In genomic region chr6:137094411-137095008, GRCh38 we compare ENCODE assay signal across 8 cellular contexts. TPM values are rescaled to one million over a fixed set of nuclear protein-coding genes. Genes with fewer than 3 reads are reported as not detected.
DNase-seq lines count a peak whose midpoint lies in the region; ATAC-seq and TF ChIP-seq lines count a peak whose summit lies in the region.

No MANE protein-coding gene starts in this region.

- peak overlapping the region; percentile 47 for H3K27ac Mint-ChIP-seq in activated CD4-positive, alpha-beta T cell treated with anti-CD3 and anti-CD28 coated beads, Interleukin-2, amount 10 ng/mL, durations not matched to agents 24 days and 14 days

- intact Hi-C loops in activated CD4-positive, alpha-beta T cell treated with anti-CD3 and anti-CD28 coated beads, Interleukin-2, amount 10 ng/mL, durations not matched to agents 24 days and 14 days (cut with micrococcal nuclease) = loop anchor here (1.0 to 10.0 kb wide), 10 partner anchors 9 to 1010 kb away; partner anchors contain the start of gene PERP

- TF ChIP-seq CTCF in HFF-Myc (IDR thresholded peaks at IDR 0.05; ENCODE audit: low read depth, low read length, missing control alignments) = peak; percentile 48

- H3K36me3 Mint-ChIP-seq in activated CD4-positive, alpha-beta T cell treated with anti-CD3 and anti-CD28 coated beads, Interleukin-2, amount 10 ng/mL, durations not matched to agents 24 days and 14 days (ENCODE audit: low read depth) = no peaks in the 10 kb centered on the region

- no peak for ATAC-seq in HG03159 (IDR thresholded peaks at IDR 0.05; ENCODE audit: unreplicated experiment)

- H3K4me3 Mint-ChIP-seq in activated CD4-positive, alpha-beta T cell treated with anti-CD3 and anti-CD28 coated beads, Interleukin-2, amount 10 ng/mL, durations not matched to agents 24 days and 14 days = no peak overlapping the region

- DNase-seq in DMS53 (lab: John Stamatoyannopoulos, UW) (peak; percentile 75), HFF-Myc (ENCODE audit: extremely low read depth, low read depth) (peak; percentile 45), NCI-H526 (lab: John Stamatoyannopoulos, UW) (peak; percentile 37 to 70), lung microvascular endothelial cell (ENCODE audit: low read depth in 2 of 2) (peak; percentile 73 to 76)
- peak; percentile 87 for DNase-seq in activated CD4-positive, alpha-beta T cell treated with anti-CD3 and anti-CD28 coated beads, Interleukin-2, amount 10 ng/mL, durations not matched to agents 24 days and 14 days
- DNase-seq in effector CD8-positive, alpha-beta T cell (lab: John Stamatoyannopoulos, UW) = peak; percentile 5
- peak; percentile 9 to 17 for DNase-seq in stimulated activated CD8-positive, alpha-beta memory T cell treated with anti-CD3 and anti-CD28 coated beads, Interleukin-4, amount 100 ng/mL, for 4 hours (ENCODE audit: low read depth in 2 of 2, low spot score in 1 of 2)

- no peaks in the 10 kb centered on the region for H3K9me3 Mint-ChIP-seq in activated CD4-positive, alpha-beta T cell treated with anti-CD3 and anti-CD28 coated beads, Interleukin-2, amount 10 ng/mL, durations not matched to agents 24 days and 14 days

- peaks cover 32% of the 10 kb centered on the region for H3K4me1 Mint-ChIP-seq in activated CD4-positive, alpha-beta T cell treated with anti-CD3 and anti-CD28 coated beads, Interleukin-2, amount 10 ng/mL, durations not matched to agents 24 days and 14 days

- H3K27me3 Mint-ChIP-seq in activated CD4-positive, alpha-beta T cell treated with anti-CD3 and anti-CD28 coated beads, Interleukin-2, amount 10 ng/mL, durations not matched to agents 24 days and 14 days = no peaks in the 10 kb centered on the region

- no peak overlapping the region for H3K4me3 ChIP-seq in HFF-Myc (replicated peaks; ENCODE audit: low read depth, low read length)

RNA-seq across cellular contexts. Expression of gene IL20RA, which starts 49.7 kb away (rescaled TPM):
- total RNA-seq in activated CD4-positive, alpha-beta T cell treated with anti-CD3 and anti-CD28 coated beads, Interleukin-2, amount 10 ng/mL, durations not matched to agents 24 days and 14 days = not detected in 2 replicates
- 0.40 and 0.44 TPM in 2 replicates for total RNA-seq in lung microvascular endothelial cell

Comparison
In these comparisons a context has a peak if more than half of its experiments do, and no peak if none do; other contexts are left out.
1. DNase-seq: peak in every context shown above with its lines; median percentile 87 in activated CD4-positive, alpha-beta T cell treated with anti-CD3 and anti-CD28 coated beads, Interleukin-2, amount 10 ng/mL, durations not matched to agents 24 days and 14 days; 75 in DMS53; 74 in lung microvascular endothelial cell; 54 in NCI-H526; 45 in HFF-Myc; 13 in stimulated activated CD8-positive, alpha-beta memory T cell treated with anti-CD3 and anti-CD28 coated beads, Interleukin-4, amount 100 ng/mL, for 4 hours; 5 in effector CD8-positive, alpha-beta T cell.